Comparison of ENCODE assay signal across 13 cellular contexts in genomic region chr9:94909250-94909894, GRCh38.
DNase-seq lines count a peak whose midpoint lies in the region; ATAC-seq and TF ChIP-seq lines count a peak whose summit lies in the region.
"Had no signal": no experiment of that assay in that cellular context is flagged by ENCODE, and none has a peak within 500 bp of the region (broad histone marks: within the 10 kb centered on the region; RNA-seq: fewer than 3 reads in every experiment).

No MANE protein-coding gene starts in this region.

- no peak overlapping the region for H3K4me3 ChIP-seq in HEK293 (ENCODE audit: low read depth, low read length)
- no peak overlapping the region for H3K4me3 ChIP-seq in dorsolateral prefrontal cortex
- H3K4me3 ChIP-seq in trophoblast cell (ENCODE audit: low read depth, low read length) = no peak overlapping the region
- H3K4me3 ChIP-seq in OCI-LY7 (ENCODE audit: low read depth, low read length, poor library complexity, severe bottlenecking) = no peak overlapping the region
- no peak overlapping the region for H3K4me3 ChIP-seq in CD4-positive, alpha-beta memory T cell (ENCODE audit: low read length in 2 of 2)

- H4K20me1 ChIP-seq in OCI-LY7 (ENCODE audit: insufficient read depth, low read length) = no peaks in the 10 kb centered on the region

- no peaks in the 10 kb centered on the region for H3K4me1 Mint-ChIP-seq in CD4-positive, alpha-beta memory T cell
- H3K4me1 Mint-ChIP-seq: stimulated activated naive B cell treated with anti-CD40 and anti-IgM and Interleukin-4, amounts not matched to agents 10 μg/mL and 1 μg/mL and 100 μg/mL, for 72 hours had no signal

- H2AFZ ChIP-seq in trophoblast cell (ENCODE audit: insufficient read depth, low read length, poor library complexity) (no peak overlapping the region), OCI-LY7 (ENCODE audit: low read length) (no peak overlapping the region)

- H3K4me1 ChIP-seq in HEK293 (ENCODE audit: control insufficient read depth, insufficient read depth, low read length) = peaks cover 5% of the 10 kb centered on the region; the same call in 1 of the 2 replicates
- peaks cover 22 to 38% of the 10 kb centered on the region in 2 experiments for H3K4me1 ChIP-seq in trophoblast cell (ENCODE audit: control insufficient read depth in 1 of 2, insufficient read depth in 2 of 2, low read length in 2 of 2)
- H3K4me1 ChIP-seq in OCI-LY7 (ENCODE audit: insufficient read depth, low read length, poor library complexity, severe bottlenecking) = no peaks in the 10 kb centered on the region
- no peaks in the 10 kb centered on the region for H3K4me1 ChIP-seq in CD4-positive, alpha-beta memory T cell (ENCODE audit: insufficient read depth, low read length)

- no peaks in the 10 kb centered on the region for H3K36me3 Mint-ChIP-seq in CD4-positive, alpha-beta memory T cell

- no peaks in the 10 kb centered on the region for H3K9me2 ChIP-seq in OCI-LY7 (ENCODE audit: insufficient read depth, low read length)

- BruUV-seq in OCI-LY7 (replicated peaks; lab: Mats Ljungman, UMichigan) = no TSS peak

- H3K27ac Mint-ChIP-seq in CD4-positive, alpha-beta memory T cell = no peak overlapping the region
- H3K27ac Mint-ChIP-seq: stimulated activated naive B cell treated with anti-CD40 and anti-IgM and Interleukin-4, amounts not matched to agents 10 μg/mL and 1 μg/mL and 100 μg/mL, for 72 hours had no signal

- H2AK5ac ChIP-seq in trophoblast cell (ENCODE audit: low read length) = no peak overlapping the region

- POLR2A ChIA-PET in HEK293 (lab: Yijun Ruan, JAX) = interaction anchor here (0.6 kb wide), 1 partner anchor 74 kb away, joined by 3 read pairs; no protein-coding TSS in a partner anchor
- POLR2A ChIA-PET in OCI-LY7 (lab: Charles Lee) = interaction anchor here (0.6 to 1.2 kb wide), 5 partner anchors 10 to 1009 kb away, joined by 3 to 4 read pairs (median 3); no protein-coding TSS in a partner anchor
- POLR2A ChIA-PET in CD4-positive, alpha-beta memory T cell (lab: Charles Lee; ENCODE audit: partially characterized antibody) = no interaction called here

- H3K14ac ChIP-seq in trophoblast cell (ENCODE audit: low read length) = no peak overlapping the region

- no peak overlapping the region for H3K4me2 ChIP-seq in trophoblast cell (ENCODE audit: low read length)
- H3K4me2 ChIP-seq in OCI-LY7 (ENCODE audit: low read length) = no peak overlapping the region

- H3K27ac ChIP-seq in HEK293 (ENCODE audit: extremely low read depth, low read depth, low read length) = no peak overlapping the region
- H3K27ac ChIP-seq in dorsolateral prefrontal cortex = peak overlapping the region in 54 of 59 donors; percentile 13 to 100 (median 94)
- no peak overlapping the region for H3K27ac ChIP-seq in trophoblast cell (ENCODE audit: low read depth, low read length)
- no peak overlapping the region for H3K27ac ChIP-seq in OCI-LY7 (ENCODE audit: low read depth, low read length, poor library complexity, severe bottlenecking)
- H3K27ac ChIP-seq in CD4-positive, alpha-beta memory T cell (ENCODE audit: low read depth, low read length) = no peak overlapping the region
- H3K27ac ChIP-seq: 22Rv1, epithelial cell of prostate had no signal

- H4K8ac ChIP-seq in trophoblast cell (ENCODE audit: low read depth, low read length) = no peak overlapping the region

- H4K12ac ChIP-seq in trophoblast cell (ENCODE audit: low read depth, low read length) = no peak overlapping the region

- H3K9me3 ChIP-seq in HEK293 (ENCODE audit: control insufficient read depth, insufficient read depth, low read depth, low read length) (no peaks in the 10 kb centered on the region), trophoblast cell (ENCODE audit: insufficient read depth, low read depth, low read length) (peaks cover 1% of the 10 kb centered on the region), OCI-LY7 (ENCODE audit: low read length) (no peaks in the 10 kb centered on the region)
- no peaks in the 10 kb centered on the region for H3K9me3 ChIP-seq in CD4-positive, alpha-beta memory T cell (ENCODE audit: control insufficient read depth in 1 of 2, low read length in 2 of 2)

- H3K79me2 ChIP-seq in trophoblast cell (ENCODE audit: control insufficient read depth, insufficient read depth, low read length, poor library complexity) = peaks cover 2% of the 10 kb centered on the region
- H3K79me2 ChIP-seq in OCI-LY7 (ENCODE audit: insufficient read depth, low read depth, low read length) = no peaks in the 10 kb centered on the region

- no peak overlapping the region for H3K4ac ChIP-seq in trophoblast cell (ENCODE audit: low read depth, low read length)

- H3K23ac ChIP-seq in trophoblast cell (ENCODE audit: low read length) = no peak overlapping the region

- ATAC-seq in HG03442 (IDR thresholded peaks at IDR 0.05; ENCODE audit: unreplicated experiment) = no peak
- ATAC-seq: stimulated activated naive B cell treated with anti-CD40 and anti-IgM and Interleukin-4, amounts not matched to agents 10 μg/mL and 1 μg/mL and 100 μg/mL, for 72 hours had no signal

- H3K27me3 ChIP-seq in dorsolateral prefrontal cortex (no peaks in the 10 kb centered on the region), trophoblast cell (ENCODE audit: insufficient read depth, low read length) (no peaks in the 10 kb centered on the region)
- no peaks in the 10 kb centered on the region for H3K27me3 ChIP-seq in CD4-positive, alpha-beta memory T cell (ENCODE audit: insufficient read depth, low read length)

- peak overlapping the region; percentile 52 for H2BK12ac ChIP-seq in trophoblast cell (ENCODE audit: low read length)

- H3K36me3 ChIP-seq in HEK293 (ENCODE audit: control insufficient read depth in 2 of 2, insufficient read depth in 1 of 2, low read length in 2 of 2) = no peaks in the 10 kb centered on the region
- H3K36me3 ChIP-seq in trophoblast cell (ENCODE audit: control insufficient read depth in 1 of 2, insufficient read depth in 2 of 2, low read length in 2 of 2) = no peaks in the 10 kb centered on the region
- H3K36me3 ChIP-seq in OCI-LY7 (ENCODE audit: insufficient read depth, low read length) = no peaks in the 10 kb centered on the region
- no peaks in the 10 kb centered on the region for H3K36me3 ChIP-seq in CD4-positive, alpha-beta memory T cell (ENCODE audit: insufficient read depth, low read length)

- intact Hi-C loops in dorsolateral prefrontal cortex (cut with DNase I) (loop anchor here in 1 of 2 donors (5.0 kb wide), 1 partner anchor 218 kb away; no protein-coding TSS in a partner anchor), OCI-LY7 (cut with micrococcal nuclease; ENCODE audit: unreplicated experiment) (no loop called here)
- intact Hi-C loops in CD4-positive, alpha-beta memory T cell (cut with micrococcal nuclease) = no loop called here

- H2BK120ac ChIP-seq in trophoblast cell (ENCODE audit: insufficient read depth, low read length, poor library complexity) = no peak overlapping the region

- peaks cover 20% of the 10 kb centered on the region for H3K79me1 ChIP-seq in trophoblast cell (ENCODE audit: low read length)

- no peak for TF ChIP-seq CTCF in HEK293 (tag by site-specific recombination; IDR thresholded peaks at IDR 0.05)
- no peak for TF ChIP-seq CTCF in dorsolateral prefrontal cortex (IDR thresholded peaks at IDR 0.05 in 54 of 56, conservative IDR thresholded peaks at IDR 0.05 in 2 of 56; ENCODE audit: low read depth in 1 of 56, partially characterized antibody in 56 of 56)
- no peak for TF ChIP-seq CTCF in OCI-LY7 (conservative IDR thresholded peaks at IDR 0.05; ENCODE audit: low read length)

- no peaks in the 10 kb centered on the region for H3K9me3 Mint-ChIP-seq in CD4-positive, alpha-beta memory T cell
- H3K9me3 Mint-ChIP-seq: stimulated activated naive B cell treated with anti-CD40 and anti-IgM and Interleukin-4, amounts not matched to agents 10 μg/mL and 1 μg/mL and 100 μg/mL, for 72 hours had no signal

- no peak overlapping the region for H2BK5ac ChIP-seq in trophoblast cell (ENCODE audit: low read depth, low read length, poor library complexity)

- CTCF ChIA-PET in HEK293 (lab: Yijun Ruan, JAX) = interaction anchor here (0.6 kb wide), 2 partner anchors 57 to 72 kb away, joined by 3 read pairs; no protein-coding TSS in a partner anchor
- CTCF ChIA-PET in OCI-LY7 (lab: Charles Lee; ENCODE audit: unreplicated experiment) = interaction anchor here (0.6 kb wide), 1 partner anchor 229 kb away, joined by 3 read pairs; no protein-coding TSS in a partner anchor
- CTCF ChIA-PET in CD4-positive, alpha-beta memory T cell (lab: Charles Lee; ENCODE audit: partially characterized antibody) = no interaction called here

- peak overlapping the region; percentile 30 for H4K91ac ChIP-seq in trophoblast cell (ENCODE audit: low read depth, low read length)

- H3K9ac ChIP-seq in trophoblast cell (ENCODE audit: low read length) = no peak overlapping the region

- H3K27me3 Mint-ChIP-seq in CD4-positive, alpha-beta memory T cell = no peaks in the 10 kb centered on the region
- H3K27me3 Mint-ChIP-seq: stimulated activated naive B cell treated with anti-CD40 and anti-IgM and Interleukin-4, amounts not matched to agents 10 μg/mL and 1 μg/mL and 100 μg/mL, for 72 hours had no signal

- DNase-seq in DMS53 (lab: John Stamatoyannopoulos, UW) = peak; percentile 80
- no peak for DNase-seq in DMS53 treated with DMSO at 0.1 percent for 48 hours (lab: John Stamatoyannopoulos, UW; ENCODE audit: unreplicated experiment)
- no peak for DNase-seq in dorsolateral prefrontal cortex
- no peak for DNase-seq in trophoblast cell
- no peak for DNase-seq in OCI-LY7 (ENCODE audit: low spot score)
- no peak for DNase-seq in CD4-positive, alpha-beta memory T cell
- DNase-seq: NCI-H1105 treated with DMSO at 0.1 percent for 48 hours; NCI-H82; stimulated activated naive B cell treated with anti-CD40 and anti-IgM and Interleukin-4, amounts not matched to agents 10 μg/mL and 1 μg/mL and 100 μg/mL, for 72 hours had no signal

- H3K18ac ChIP-seq in trophoblast cell (ENCODE audit: low read length) = no peak overlapping the region

- WGBS in trophoblast cell (ENCODE audit: extremely low coverage, insufficient coverage, insufficient read length) = no CpG with 5 or more reads among the region's 12 CpGs

- H3K4me3 Mint-ChIP-seq in CD4-positive, alpha-beta memory T cell = no peak overlapping the region
- H3K4me3 Mint-ChIP-seq: stimulated activated naive B cell treated with anti-CD40 and anti-IgM and Interleukin-4, amounts not matched to agents 10 μg/mL and 1 μg/mL and 100 μg/mL, for 72 hours had no signal

Comparison
In these comparisons a context has a peak if more than half of its experiments do, and no peak if none do; other contexts are left out.
1. H3K27ac ChIP-seq: peak in dorsolateral prefrontal cortex (54 of 59); none in HEK293 (single experiment), trophoblast cell (single experiment), OCI-LY7 (single experiment) and CD4-positive, alpha-beta memory T cell (single experiment).